Comparison of ENCODE assay signal across 9 cellular contexts in genomic region chr5:79235578-79236363, GRCh38. TPM values are rescaled to one million over a fixed set of nuclear protein-coding genes. Genes with fewer than 3 reads are reported as not detected.
DNase-seq lines count a peak whose midpoint lies in the region; ATAC-seq, FAIRE-seq and TF ChIP-seq lines count a peak whose summit lies in the region.
"Had no signal": no experiment of that assay in that cellular context is flagged by ENCODE, and none has a peak within 500 bp of the region (broad histone marks: within the 10 kb centered on the region; RNA-seq: fewer than 3 reads in every experiment).

Gene JMY (plus strand): TSS chr5:79236131. CDS start chr5:79236651, 520 bp downstream.

- ATAC-seq in HG03025 (IDR thresholded peaks at IDR 0.05; ENCODE audit: low FRiP score, unreplicated experiment): peak; percentile 58

- H3K27me3 ChIP-seq in bronchial epithelial cell (ENCODE audit: control insufficient read depth, insufficient read depth, low read length) (no peaks in the 10 kb centered on the region), spleen (replicated peaks in 1 of 7) (peaks cover 0 to 10% (median 0%) of the 10 kb centered on the region in 7 donors)

- no peak for FAIRE-seq in bronchial epithelial cell (lab: Jason Lieb, UNC)
- FAIRE-seq: G401.6 had no signal

- no peaks in the 10 kb centered on the region for H3K9me3 ChIP-seq in spleen

- peak in 2 of 3 donors; percentile 41 to 57 for TF ChIP-seq POLR2A in spleen (IDR thresholded peaks at IDR 0.05)

- intact Hi-C loops in spleen (cut with DNase I; ENCODE audit: low total_unique reads): no loop called here

- WGBS in spleen, 5 donors: 0 to 1% (median 0%) methylated on average over 18 to 83 of the region's 83 CpGs

- H3K4me1 ChIP-seq in spleen: peaks cover 11 to 51% (median 38%) of the 10 kb centered on the region in 6 donors

- TF ChIP-seq CTCF in WI38 (IDR thresholded peaks at IDR 0.05; ENCODE audit: low read depth, low read length) (no peak), bronchial epithelial cell (IDR thresholded peaks at IDR 0.05; ENCODE audit: insufficient read depth, low read length, severe bottlenecking) (peak; percentile 24), spleen (IDR thresholded peaks at IDR 0.05 in 8 of 11, conservative IDR thresholded peaks at IDR 0.05 in 3 of 11) (peak in 3 of 11 experiments; percentile 5 to 32 (median 19))

- peak within 1 kb of the TSS; percentile 79 to 97 (median 92) for H3K27ac ChIP-seq in spleen

- no peaks in the 10 kb centered on the region for H3K36me3 ChIP-seq in bronchial epithelial cell (ENCODE audit: control insufficient read depth, insufficient read depth, low read length)
- no peaks in the 10 kb centered on the region for H3K36me3 ChIP-seq in spleen

- DNase-seq in NK-92 treated with Interleukin-12 subunit alpha and Interleukin-12 subunit beta, amount 100 ng/mL, for 24 hours (lab: John Stamatoyannopoulos, UW): peak; percentile 83
- DNase-seq in NK-92 (lab: John Stamatoyannopoulos, UW; ENCODE audit: unreplicated experiment): no peak
- peak; percentile 27 for DNase-seq in NCI-H2107 treated with DMSO at 0.1 percent for 48 hours (lab: John Stamatoyannopoulos, UW; ENCODE audit: unreplicated experiment)
- peak; percentile 49 for DNase-seq in bronchial epithelial cell (ENCODE audit: low read depth)
- DNase-seq in inferior parietal cortex (ENCODE audit: extremely low spot score): peak; percentile 74
- peak; percentile 94 for DNase-seq in spleen

- peak within 1 kb of the TSS; percentile 54 for H3K4me3 ChIP-seq in WI38 (ENCODE audit: low read depth, low read length)
- H3K4me3 ChIP-seq in bronchial epithelial cell (ENCODE audit: low read depth, low read length): peak within 1 kb of the TSS; percentile 83
- H3K4me3 ChIP-seq in spleen: peak within 1 kb of the TSS; percentile 63 to 96 (median 88)

RNA-seq across cellular contexts. Expression of gene JMY, which starts in this region (rescaled TPM):
- total RNA-seq in bronchial epithelial cell (14.5 and 16.9 TPM in 2 replicates), spleen (10 to 100 TPM in 6 of 7 donors, 1 to 10 TPM in 1; 7.8 to 19.6 (median 12.5) TPM)
- 1 to 10 TPM; 2.0 to 2.5 (median 2.5) TPM for polyA plus RNA-seq in spleen
